Comparison of ENCODE assay signal across 8 cellular contexts in genomic region chr2:46914578-46915230, GRCh38. TPM values are rescaled to one million over a fixed set of nuclear protein-coding genes. Genes with fewer than 3 reads are reported as not detected.
DNase-seq lines count a peak whose midpoint lies in the region; ATAC-seq, FAIRE-seq and TF ChIP-seq lines count a peak whose summit lies in the region.

No MANE protein-coding gene starts in this region.

- H3K79me2 ChIP-seq in SK-N-SH (ENCODE audit: insufficient read depth), result peaks cover 72% of the 10 kb centered on the region

- TF ChIP-seq EP300 in SK-N-SH (IDR thresholded peaks at IDR 0.05; ENCODE audit: borderline replicate concordance in 1 of 2, low read depth in 1 of 2, low read length in 1 of 2), result no peak

- H3K4me1 ChIP-seq in SK-N-SH (ENCODE audit: control insufficient read depth in 1 of 2, insufficient read depth in 2 of 2, low read depth in 1 of 2, low read length in 1 of 2) (peaks cover 15 to 21% of the 10 kb centered on the region in 2 experiments; a peak in 3 of 4 replicates), esophagus squamous epithelium (peaks cover 31 to 57% (median 34%) of the 10 kb centered on the region in 3 donors), prostate gland (replicated peaks) (peaks cover 12% of the 10 kb centered on the region)

- no peak for ATAC-seq in HG03159 (IDR thresholded peaks at IDR 0.05; ENCODE audit: unreplicated experiment)

- no peak for TF ChIP-seq POLR2A in esophagus squamous epithelium (IDR thresholded peaks at IDR 0.05)
- no peak for TF ChIP-seq POLR2A in prostate gland (IDR thresholded peaks at IDR 0.05)

- H3K27ac ChIP-seq in SK-N-SH (ENCODE audit: low read depth in 2 of 2, low read length in 1 of 2) (peak overlapping the region; percentile 90 to 93; a peak in 3 of 4 replicates), esophagus squamous epithelium (peak overlapping the region; percentile 93 to 99 (median 97)), prostate gland (peak overlapping the region; percentile 92 to 96)

- DNase-seq in GM12865 (ENCODE audit: low read depth), result no peak
- DNase-seq in SK-N-SH, result peak; percentile 50
- no peak for DNase-seq in esophagus squamous epithelium (lab: John Stamatoyannopoulos, UW)
- no peak for DNase-seq in prostate gland (ENCODE audit: low spot score)
- no peak for DNase-seq in SHP77 treated with DMSO at 0.1 percent for 48 hours (lab: John Stamatoyannopoulos, UW)
- no peak for DNase-seq in GM19239 (ENCODE audit: insufficient read length, low spot score)
- DNase-seq in KG1 (lab: John Stamatoyannopoulos, UW), result no peak

- POLR2A ChIA-PET in SK-N-SH (lab: Yijun Ruan, JAX), result interaction anchor here (0.6 to 1.4 kb wide), 3 partner anchors 29 to 292 kb away, joined by 3 to 4 read pairs (median 4); no protein-coding TSS in a partner anchor

- H3K9me2 ChIP-seq in SK-N-SH, result no peaks in the 10 kb centered on the region

- peaks cover 17% of the 10 kb centered on the region for H3F3A ChIP-seq in SK-N-SH (replicated peaks; ENCODE audit: insufficient read depth)

- CTCF ChIA-PET in SK-N-SH (lab: Yijun Ruan, JAX), result interaction anchor here (0.6 to 12.2 kb wide), 8 partner anchors 10 to 409 kb away, joined by 3 to 107 read pairs (median 4); no protein-coding TSS in a partner anchor

- H3K27me3 ChIP-seq in SK-N-SH (ENCODE audit: insufficient read depth) (no peaks in the 10 kb centered on the region), esophagus squamous epithelium (no peaks in the 10 kb centered on the region), prostate gland (replicated peaks; ENCODE audit: insufficient read depth) (no peaks in the 10 kb centered on the region)

- peaks cover 16 to 28% of the 10 kb centered on the region in 2 experiments for H3K36me3 ChIP-seq in SK-N-SH (replicated peaks in 1 of 2; ENCODE audit: control insufficient read depth in 1 of 2, insufficient read depth in 2 of 2, low read length in 1 of 2)
- peaks cover 0 to 31% (median 5%) of the 10 kb centered on the region in 3 donors for H3K36me3 ChIP-seq in esophagus squamous epithelium
- H3K36me3 ChIP-seq in prostate gland, result no peaks in the 10 kb centered on the region

- intact Hi-C loops in esophagus squamous epithelium (cut with DNase I) (loop anchor here (10.0 kb wide), 1 partner anchor 410 kb away; no protein-coding TSS in a partner anchor), prostate gland (cut with DNase I) (no loop called here)

- H3K4me3 ChIP-seq in GM12865 (ENCODE audit: low read depth, low read length) (peak overlapping the region; percentile 77), SK-N-SH (ENCODE audit: low read depth in 2 of 2, low read length in 1 of 2) (peak overlapping the region; percentile 77 to 81), esophagus squamous epithelium (peak overlapping the region; percentile 72 to 96 (median 86)), prostate gland (peak overlapping the region; percentile 97 to 100)

- TF ChIP-seq CTCF in GM12865 (IDR thresholded peaks at IDR 0.05; ENCODE audit: insufficient read depth, low read depth, low read length, missing control alignments), result no peak
- no peak for TF ChIP-seq CTCF in SK-N-SH (IDR thresholded peaks at IDR 0.05)
- no peak for TF ChIP-seq CTCF in esophagus squamous epithelium (IDR thresholded peaks at IDR 0.05)
- no peak for TF ChIP-seq CTCF in prostate gland (IDR thresholded peaks at IDR 0.05)

- H2AFZ ChIP-seq in SK-N-SH (ENCODE audit: low read depth), result no peak overlapping the region

- TF ChIP-seq RAD21 in SK-N-SH (IDR thresholded peaks at IDR 0.05; ENCODE audit: low read length), result no peak

- H4K20me1 ChIP-seq in SK-N-SH (ENCODE audit: insufficient read depth), result peaks cover 20% of the 10 kb centered on the region; the same call in 1 of the 2 replicates

- no peak for FAIRE-seq in GM19239 (lab: Jason Lieb, UNC)

- H3K9me3 ChIP-seq in SK-N-SH, result no peaks in the 10 kb centered on the region
- no peaks in the 10 kb centered on the region for H3K9me3 ChIP-seq in esophagus squamous epithelium
- H3K9me3 ChIP-seq in prostate gland, result no peaks in the 10 kb centered on the region

- 26% methylated on average over 11 of the region's 11 CpGs for WGBS in SK-N-SH (ENCODE audit: low lambda C conversion rate)
- 26 to 30% methylated on average over 11 of the region's 11 CpGs for WGBS in esophagus squamous epithelium, 2 donors
- 29% methylated on average over 11 of the region's 11 CpGs for WGBS in prostate gland

- peak overlapping the region; percentile 83 for H3K4me2 ChIP-seq in SK-N-SH

- peak overlapping the region; percentile 93 for H3K9ac ChIP-seq in SK-N-SH

TF ChIP-seq in SK-N-SH, 30 proteins besides CTCF, POLR2A, EP300 and RAD21:
- TF ChIP-seq USF1 (IDR thresholded peaks at IDR 0.05; ENCODE audit: borderline replicate concordance, low read depth), result peak; percentile 62; the same call in 1 of the 2 replicates
- TF ChIP-seq FOSL2 (IDR thresholded peaks at IDR 0.05; ENCODE audit: borderline replicate concordance, low read depth), result no peak

RNA-seq across cellular contexts. Expression of gene MCFD2, which starts 0.9 kb away (rescaled TPM):
- 88.2 and 123 TPM in 2 replicates for polyA plus RNA-seq in SK-N-SH (2012; rRNA removed)
- 123 and 126 TPM in 2 replicates for polyA plus RNA-seq in SK-N-SH (2012; cell fraction: cytosol; rRNA removed)
- 41.1 and 69.7 TPM in 2 replicates for polyA plus RNA-seq in SK-N-SH (2012; cell fraction: nucleus; rRNA removed)
- total RNA-seq in esophagus squamous epithelium (10 to 100 TPM; 49.7 to 62.8 (median 56.7) TPM), prostate gland (10 to 100 TPM; 77.9 to 88.4 TPM)

RNA-seq across cellular contexts. Expression of gene TTC7A, which starts 26.3 kb away (rescaled TPM):
- polyA plus RNA-seq in SK-N-SH (2012; rRNA removed), result 9.3 and 12.8 TPM in 2 replicates
- 5.3 and 7.9 TPM in 2 replicates for polyA plus RNA-seq in SK-N-SH (2012; cell fraction: cytosol; rRNA removed)
- 45.7 and 49.6 TPM in 2 replicates for polyA plus RNA-seq in SK-N-SH (2012; cell fraction: nucleus; rRNA removed)
- total RNA-seq in esophagus squamous epithelium, result 10 to 100 TPM; 13.7 to 31.3 (median 28.2) TPM
- 10 to 100 TPM; 19.3 to 64.4 TPM for total RNA-seq in prostate gland
